ENCODE assay signal across 11 cellular contexts in genomic region chr17:1002412-1002753, GRCh38. TPM values are rescaled to one million over a fixed set of nuclear protein-coding genes. Genes with fewer than 3 reads are reported as not detected.
DNase-seq lines count a peak whose midpoint lies in the region; ATAC-seq and TF ChIP-seq lines count a peak whose summit lies in the region.
"Had no signal": no experiment of that assay in that cellular context is flagged by ENCODE, and none has a peak within 500 bp of the region (broad histone marks: within the 10 kb centered on the region; RNA-seq: fewer than 3 reads in every experiment).

No MANE protein-coding gene starts in this region.

- peaks cover 5% of the 10 kb centered on the region for H3K36me3 Mint-ChIP-seq in activated naive CD8-positive, alpha-beta T cell
- peaks cover 18% of the 10 kb centered on the region for H3K36me3 Mint-ChIP-seq in activated naive CD8-positive, alpha-beta T cell treated with anti-CD3 and anti-CD28 coated beads for 36 hours

- H3K9me3 ChIP-seq in muscle layer of duodenum (ENCODE audit: control insufficient read depth in 1 of 2, low read length in 2 of 2) (no peaks in the 10 kb centered on the region), WERI-Rb-1 (ENCODE audit: severe bottlenecking) (no peaks in the 10 kb centered on the region)
- H3K9me3 ChIP-seq: uterus had no signal

- H3K4me3 ChIP-seq in epithelial cell of esophagus (ENCODE audit: low read length) (no peak overlapping the region), muscle layer of duodenum (ENCODE audit: low read depth in 1 of 2, low read length in 2 of 2) (no peak overlapping the region), urinary bladder (ENCODE audit: low read depth, low read length) (no peak overlapping the region), WERI-Rb-1 (ENCODE audit: low read depth, low read length) (no peak overlapping the region)
- H3K4me3 ChIP-seq: uterus had no signal

- no peaks in the 10 kb centered on the region for H3K27me3 Mint-ChIP-seq in activated naive CD8-positive, alpha-beta T cell
- no peaks in the 10 kb centered on the region for H3K27me3 Mint-ChIP-seq in activated naive CD8-positive, alpha-beta T cell treated with anti-CD3 and anti-CD28 coated beads for 36 hours

- no peaks in the 10 kb centered on the region for H3K27me3 ChIP-seq in muscle layer of duodenum (ENCODE audit: low read depth, low read length)
- H3K27me3 ChIP-seq in WERI-Rb-1 (ENCODE audit: insufficient read depth, low read depth, severe bottlenecking), result no peaks in the 10 kb centered on the region
- H3K27me3 ChIP-seq: uterus had no signal

- H3K4me3 Mint-ChIP-seq in activated naive CD8-positive, alpha-beta T cell, result no peak overlapping the region
- H3K4me3 Mint-ChIP-seq in activated naive CD8-positive, alpha-beta T cell treated with anti-CD3 and anti-CD28 coated beads for 36 hours, result no peak overlapping the region

- DNase-seq in activated naive CD8-positive, alpha-beta T cell treated with anti-CD3 and anti-CD28 coated beads for 36 hours, result no peak
- DNase-seq in epithelial cell of esophagus (ENCODE audit: low read depth) (peak; percentile 22), head of caudate nucleus (no peak), WERI-Rb-1 (no peak)
- DNase-seq: NCI-H1436 treated with DMSO at 0.1 percent for 48 hours, uterus had no signal

- H3K27ac ChIP-seq in muscle layer of duodenum (ENCODE audit: low read length), result peak overlapping the region; percentile 43
- peak overlapping the region; percentile 33 for H3K27ac ChIP-seq in urinary bladder (ENCODE audit: low read depth)
- H3K27ac ChIP-seq in WERI-Rb-1, result no peak overlapping the region

- H3K36me3 ChIP-seq in muscle layer of duodenum (ENCODE audit: control insufficient read depth in 1 of 2, insufficient read depth in 2 of 2, low read length in 2 of 2), result peaks cover 18 to 25% of the 10 kb centered on the region in 2 donors
- no peaks in the 10 kb centered on the region for H3K36me3 ChIP-seq in urinary bladder (ENCODE audit: insufficient read depth)
- peaks cover 78% of the 10 kb centered on the region for H3K36me3 ChIP-seq in WERI-Rb-1
- H3K36me3 ChIP-seq: uterus had no signal

- H3K9me3 Mint-ChIP-seq in activated naive CD8-positive, alpha-beta T cell (ENCODE audit: low read depth), result no peaks in the 10 kb centered on the region
- H3K9me3 Mint-ChIP-seq in activated naive CD8-positive, alpha-beta T cell treated with anti-CD3 and anti-CD28 coated beads for 36 hours, result no peaks in the 10 kb centered on the region

- no peak for ATAC-seq in GM21526 (IDR thresholded peaks at IDR 0.05; ENCODE audit: low FRiP score, unreplicated experiment)
- ATAC-seq: esophagus mucosa had no signal

- intact Hi-C loops in head of caudate nucleus (cut with DNase I), result loop anchor here (5.0 kb wide), 1 partner anchor 40 kb away; no protein-coding TSS in a partner anchor

- H3K4me1 ChIP-seq in muscle layer of duodenum (ENCODE audit: control insufficient read depth in 1 of 2, insufficient read depth in 2 of 2, low read length in 2 of 2), result peaks cover 33 to 88% of the 10 kb centered on the region in 2 donors
- no peaks in the 10 kb centered on the region for H3K4me1 ChIP-seq in urinary bladder (ENCODE audit: insufficient read depth)

- peaks cover 30% of the 10 kb centered on the region for H3K4me1 Mint-ChIP-seq in activated naive CD8-positive, alpha-beta T cell (ENCODE audit: low read depth)
- H3K4me1 Mint-ChIP-seq in activated naive CD8-positive, alpha-beta T cell treated with anti-CD3 and anti-CD28 coated beads for 36 hours, result peaks cover 29% of the 10 kb centered on the region

- H3K27ac Mint-ChIP-seq in activated naive CD8-positive, alpha-beta T cell, result peak overlapping the region; percentile 34
- H3K27ac Mint-ChIP-seq in activated naive CD8-positive, alpha-beta T cell treated with anti-CD3 and anti-CD28 coated beads for 36 hours, result no peak overlapping the region

- TF ChIP-seq CTCF in epithelial cell of esophagus (IDR thresholded peaks at IDR 0.05; ENCODE audit: insufficient read depth, low read depth, low read length, missing control alignments), result no peak
- TF ChIP-seq CTCF in WERI-Rb-1 (IDR thresholded peaks at IDR 0.05; ENCODE audit: low read depth, low read length), result no peak

- WGBS in urinary bladder, result 43% methylated on average over 4 of the region's 4 CpGs

RNA-seq across cellular contexts. Expression of gene TIMM22, which starts 5.5 kb away (rescaled TPM):
- total RNA-seq in activated naive CD8-positive, alpha-beta T cell treated with anti-CD3 and anti-CD28 coated beads for 36 hours, result 10 to 100 TPM; 15.4 to 16.9 TPM
- total RNA-seq in urinary bladder, result 9.3 TPM
- polyA plus RNA-seq in urinary bladder, result 11.3 TPM

RNA-seq across cellular contexts. Expression of gene NXN, which starts 22.8 kb away (rescaled TPM):
- total RNA-seq in activated naive CD8-positive, alpha-beta T cell treated with anti-CD3 and anti-CD28 coated beads for 36 hours, result under 1 TPM; 0.48 to 0.49 TPM
- total RNA-seq in urinary bladder, result 54.2 TPM
- 81.2 TPM for polyA plus RNA-seq in urinary bladder

Comparison
In these comparisons a context has a peak if more than half of its experiments do, and no peak if none do; other contexts are left out.
1. RNA of gene NXN, which starts 22.8 kb away (total RNA-seq): 54.2 TPM in urinary bladder (single experiment); 0.48 to 0.49 TPM in activated naive CD8-positive, alpha-beta T cell treated with anti-CD3 and anti-CD28 coated beads for 36 hours; every median in the first group is over 10 times any median in the second.